In the genomic region with DNA sequence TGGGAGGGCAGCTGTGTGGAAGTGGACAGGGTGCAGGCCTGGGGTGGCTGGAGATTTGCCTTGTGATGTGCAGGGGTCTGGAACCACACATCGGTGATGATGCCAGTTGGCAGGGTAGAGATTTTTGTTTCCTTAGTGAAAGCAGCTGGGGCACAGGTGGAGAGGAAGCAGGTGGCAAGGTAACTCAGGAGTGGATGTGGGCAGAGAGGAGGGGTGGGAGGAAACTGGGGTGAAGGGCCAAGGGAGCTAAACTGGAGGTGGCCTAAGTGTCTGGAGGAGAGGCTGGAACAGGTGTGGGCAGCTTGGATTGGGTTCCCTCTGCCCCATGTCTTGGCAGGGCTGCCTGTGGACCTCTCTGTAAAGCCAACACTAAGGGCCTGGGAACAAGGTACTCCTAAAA, we compare ENCODE assay signal across 18 cellular contexts. TPM values are rescaled to one million over a fixed set of nuclear protein-coding genes. Genes with fewer than 3 reads are reported as not detected.
"Had no signal": no experiment of that assay in that cellular context is flagged by ENCODE, and none has a peak within 500 bp of the region (broad histone marks: within the 10 kb centered on the region; RNA-seq: fewer than 3 reads in every experiment).

No MANE protein-coding gene starts in this region.

- H3K4me2 ChIP-seq: hepatocyte had no signal

- H3K36me3 Mint-ChIP-seq: activated naive CD8-positive, alpha-beta T cell treated with anti-CD3 and anti-CD28 coated beads, Interleukin-2, amount 10 ng/mL, durations not matched to agents 7 days and 5 days; brain; naive thymus-derived CD4-positive, alpha-beta T cell; stimulated activated naive B cell treated with anti-CD40 and anti-IgM and Interleukin-4, amounts not matched to agents 10 μg/mL and 1 μg/mL and 100 μg/mL, for 72 hours had no signal

- H3K9ac ChIP-seq: parathyroid adenoma had no signal

- H3K4me3 Mint-ChIP-seq: activated CD4-positive, alpha-beta T cell treated with anti-CD3 and anti-CD28 coated beads, Interleukin-2, amount 10 ng/mL, durations not matched to agents 7 days and 5 days; activated naive CD8-positive, alpha-beta T cell treated with anti-CD3 and anti-CD28 coated beads, Interleukin-2, amount 10 ng/mL, durations not matched to agents 7 days and 5 days; brain; naive thymus-derived CD4-positive, alpha-beta T cell; stimulated activated naive B cell treated with anti-CD40 and anti-IgM and Interleukin-4, amounts not matched to agents 10 μg/mL and 1 μg/mL and 100 μg/mL, for 72 hours had no signal

- H3K27me3 ChIP-seq: tibial artery had no signal

- H2AFZ ChIP-seq: hepatocyte, parathyroid adenoma had no signal

- H3K27ac Mint-ChIP-seq: activated CD4-positive, alpha-beta T cell treated with anti-CD3 and anti-CD28 coated beads, Interleukin-2, amount 10 ng/mL, durations not matched to agents 7 days and 5 days; activated naive CD8-positive, alpha-beta T cell treated with anti-CD3 and anti-CD28 coated beads, Interleukin-2, amount 10 ng/mL, durations not matched to agents 7 days and 5 days; brain; naive thymus-derived CD4-positive, alpha-beta T cell; stimulated activated naive B cell treated with anti-CD40 and anti-IgM and Interleukin-4, amounts not matched to agents 10 μg/mL and 1 μg/mL and 100 μg/mL, for 72 hours had no signal

- H3K36me3 ChIP-seq: neutrophil, tibial artery had no signal

- H3K9me3 ChIP-seq: mucosa of descending colon, neutrophil, tibial artery had no signal

- ATAC-seq: esophagus mucosa; left lobe of liver; mucosa of descending colon; naive thymus-derived CD4-positive, alpha-beta T cell; stimulated activated naive B cell treated with anti-CD40 and anti-IgM and Interleukin-4, amounts not matched to agents 10 μg/mL and 1 μg/mL and 100 μg/mL, for 72 hours had no signal

- H3K79me2 ChIP-seq: hepatocyte, parathyroid adenoma had no signal

- DNase-seq: activated CD4-positive, alpha-beta T cell treated with anti-CD3 and anti-CD28 coated beads, Interleukin-2, amount 10 ng/mL, durations not matched to agents 7 days and 5 days; activated CD8-positive, alpha-beta memory T cell treated with anti-CD3 and anti-CD28 coated beads, Interleukin-2, amount 50 U/mL, for 48 hours; activated naive CD4-positive, alpha-beta T cell; activated naive CD8-positive, alpha-beta T cell treated with anti-CD3 and anti-CD28 coated beads, Interleukin-2, amount 10 ng/mL, durations not matched to agents 7 days and 5 days; central memory CD4-positive, alpha-beta T cell; mammary epithelial cell; mucosa of descending colon; naive thymus-derived CD4-positive, alpha-beta T cell; stimulated activated CD4-positive, alpha-beta T cell treated with anti-CD3 and anti-CD28 coated beads, Interleukin-2, amount 100 ng/mL, for 48 hours; stimulated activated naive B cell treated with anti-CD40 and anti-IgM and Interleukin-4, amounts not matched to agents 10 μg/mL and 1 μg/mL and 100 μg/mL, for 72 hours; tibial artery had no signal

- H3K9me3 Mint-ChIP-seq: activated CD4-positive, alpha-beta T cell treated with anti-CD3 and anti-CD28 coated beads, Interleukin-2, amount 10 ng/mL, durations not matched to agents 7 days and 5 days; activated naive CD8-positive, alpha-beta T cell treated with anti-CD3 and anti-CD28 coated beads, Interleukin-2, amount 10 ng/mL, durations not matched to agents 7 days and 5 days; brain; naive thymus-derived CD4-positive, alpha-beta T cell; stimulated activated naive B cell treated with anti-CD40 and anti-IgM and Interleukin-4, amounts not matched to agents 10 μg/mL and 1 μg/mL and 100 μg/mL, for 72 hours had no signal

- H3K27ac ChIP-seq: coronary artery, hepatocyte, neutrophil, parathyroid adenoma had no signal

- H3K4me3 ChIP-seq: coronary artery, hepatocyte, mucosa of descending colon, tibial artery had no signal

RNA-seq across cellular contexts. Expression of a gene that starts 4.7 kb away (rescaled TPM):
- total RNA-seq: activated CD4-positive, alpha-beta T cell treated with anti-CD3 and anti-CD28 coated beads, Interleukin-2, amount 10 ng/mL, durations not matched to agents 7 days and 5 days; naive thymus-derived CD4-positive, alpha-beta T cell had no signal
